In genomic region chr12:32136404-32136803, GRCh38 we compare ENCODE assay signal across 16 cellular contexts. TPM values are rescaled to one million over a fixed set of nuclear protein-coding genes. Genes with fewer than 3 reads are reported as not detected.
DNase-seq lines count a peak whose midpoint lies in the region; ATAC-seq and TF ChIP-seq lines count a peak whose summit lies in the region.
"Had no signal": no experiment of that assay in that cellular context is flagged by ENCODE, and none has a peak within 500 bp of the region (broad histone marks: within the 10 kb centered on the region; RNA-seq: fewer than 3 reads in every experiment).

No MANE protein-coding gene starts in this region.

- H3K27me3 Mint-ChIP-seq in CD4-positive, alpha-beta T cell, result no peaks in the 10 kb centered on the region
- H3K27me3 Mint-ChIP-seq in neural progenitor cell (ENCODE audit: insufficient read depth, low read depth) (peaks cover 9% of the 10 kb centered on the region), T-cell (no peaks in the 10 kb centered on the region)

- H4K20me1 ChIP-seq in Karpas-422 (ENCODE audit: insufficient read depth, low read depth, low read length) (no peaks in the 10 kb centered on the region), neural progenitor cell (ENCODE audit: low read depth) (no peaks in the 10 kb centered on the region)

- intact Hi-C loops in CD4-positive, alpha-beta T cell (cut with DNase I, micrococcal nuclease), result no loop called here

- no peaks in the 10 kb centered on the region for H3K36me3 Mint-ChIP-seq in CD4-positive, alpha-beta T cell (ENCODE audit: low read depth)
- H3K36me3 Mint-ChIP-seq in neural progenitor cell, result peaks cover 8% of the 10 kb centered on the region
- H3K36me3 Mint-ChIP-seq in T-cell, result peaks cover 4% of the 10 kb centered on the region

- peaks cover 37% of the 10 kb centered on the region for H3K4me1 Mint-ChIP-seq in CD4-positive, alpha-beta T cell (ENCODE audit: low read depth)
- H3K4me1 Mint-ChIP-seq in neural progenitor cell, result peaks cover 43% of the 10 kb centered on the region
- peaks cover 31 to 38% (median 34%) of the 10 kb centered on the region in 3 donors for H3K4me1 Mint-ChIP-seq in T-cell

- H3K9me2 ChIP-seq in Karpas-422 (replicated peaks; ENCODE audit: insufficient read depth, low read length), result no peaks in the 10 kb centered on the region

- H3K9me3 ChIP-seq in CD4-positive, alpha-beta T cell (ENCODE audit: control insufficient read depth, low read length), result no peaks in the 10 kb centered on the region
- H3K9me3 ChIP-seq in Karpas-422 (ENCODE audit: low read length) (no peaks in the 10 kb centered on the region), neural progenitor cell (ENCODE audit: low read depth) (no peaks in the 10 kb centered on the region)
- H3K9me3 ChIP-seq: A549 had no signal

- no peak for ATAC-seq in CD4-positive, alpha-beta T cell (ENCODE audit: poor library complexity)
- ATAC-seq in T-cell (replicated peaks in 1 of 4) (no peak), HG02970 (IDR thresholded peaks at IDR 0.05; ENCODE audit: low FRiP score, unreplicated experiment) (no peak)
- ATAC-seq: A549 had no signal

- DNase-seq in CD4-positive, alpha-beta T cell, result no peak
- DNase-seq in Karpas-422 (no peak), dermis microvascular lymphatic vessel endothelial cell (ENCODE audit: low read depth in 2 of 2) (peak; percentile 31 to 43), neural progenitor cell (ENCODE audit: low spot score) (no peak), T-cell (no peak), GM19238 (ENCODE audit: insufficient read length, low spot score) (no peak)
- DNase-seq: IMR-90, NCI-H1417 treated with DMSO at 0.1 percent for 48 hours, NCI-H2029 treated with DMSO at 0.1 percent for 48 hours, NCI-H2171 treated with DMSO at 0.1 percent for 48 hours, NCI-H748 treated with DMSO at 0.1 percent for 48 hours, PC-3 had no signal

- H3K27ac Mint-ChIP-seq in CD4-positive, alpha-beta T cell, result peak overlapping the region; percentile 70
- H3K27ac Mint-ChIP-seq in neural progenitor cell (peak overlapping the region; percentile 27), T-cell (no peak overlapping the region)

- peaks cover 41% of the 10 kb centered on the region for H3F3A ChIP-seq in neural progenitor cell (ENCODE audit: low read depth)

- POLR2A ChIA-PET in CD4-positive, alpha-beta T cell (lab: Charles Lee), result no interaction called here
- POLR2A ChIA-PET in T-cell (lab: Charles Lee), result no interaction called here

- H3K4me2 ChIP-seq in Karpas-422 (ENCODE audit: low read depth, low read length, poor library complexity, severe bottlenecking) (peak overlapping the region; percentile 18), neural progenitor cell (no peak overlapping the region)
- H3K4me2 ChIP-seq: A549 had no signal

- no peak for TF ChIP-seq CTCF in CD4-positive, alpha-beta T cell (IDR thresholded peaks at IDR 0.05)
- TF ChIP-seq CTCF in neural progenitor cell (IDR thresholded peaks at IDR 0.05), result no peak

- no peaks in the 10 kb centered on the region for H3K27me3 ChIP-seq in CD4-positive, alpha-beta T cell (ENCODE audit: control insufficient read depth, insufficient read depth, low read length)
- H3K27me3 ChIP-seq in Karpas-422 (ENCODE audit: low read length) (no peaks in the 10 kb centered on the region), neural progenitor cell (no peaks in the 10 kb centered on the region)

- H3K79me2 ChIP-seq in Karpas-422 (ENCODE audit: low read length) (peaks cover 82% of the 10 kb centered on the region), neural progenitor cell (ENCODE audit: low read depth) (peaks cover 64% of the 10 kb centered on the region)

- H3K27ac ChIP-seq in CD4-positive, alpha-beta T cell (ENCODE audit: low read depth, low read length), result no peak overlapping the region
- H3K27ac ChIP-seq in Karpas-422 (ENCODE audit: low read length), result peak overlapping the region; percentile 95
- no peak overlapping the region for H3K27ac ChIP-seq in neural progenitor cell
- H3K27ac ChIP-seq: A549, C4-2B, RWPE1 had no signal

- H3K9ac ChIP-seq in Karpas-422 (ENCODE audit: low read length) (no peak overlapping the region), neural progenitor cell (no peak overlapping the region)

- H2AFZ ChIP-seq in Karpas-422 (ENCODE audit: low read length) (no peak overlapping the region), neural progenitor cell (replicated peaks) (no peak overlapping the region)

- CTCF ChIA-PET in CD4-positive, alpha-beta T cell (lab: Charles Lee), result no interaction called here
- CTCF ChIA-PET in T-cell (lab: Charles Lee), result interaction anchor here in 1 of 2 donors (0.6 kb wide), 1 partner anchor 484 kb away, joined by 3 read pairs; no protein-coding TSS in a partner anchor

- H3K4me3 ChIP-seq in Karpas-422 (ENCODE audit: low read length), result no peak overlapping the region
- H3K4me3 ChIP-seq in neural progenitor cell, result no peak overlapping the region
- H3K4me3 ChIP-seq: A549 had no signal

- H3K4me1 ChIP-seq in Karpas-422 (ENCODE audit: low read length) (peaks cover 87% of the 10 kb centered on the region), neural progenitor cell (peaks cover 36% of the 10 kb centered on the region)
- H3K4me1 ChIP-seq: A549 had no signal

- H3K4me3 Mint-ChIP-seq in CD4-positive, alpha-beta T cell, result no peak overlapping the region
- H3K4me3 Mint-ChIP-seq in neural progenitor cell (no peak overlapping the region), T-cell (no peak overlapping the region)

- no peaks in the 10 kb centered on the region for H3K9me3 Mint-ChIP-seq in CD4-positive, alpha-beta T cell
- H3K9me3 Mint-ChIP-seq in neural progenitor cell (no peaks in the 10 kb centered on the region), T-cell (no peaks in the 10 kb centered on the region)

- no peaks in the 10 kb centered on the region; the same call in 1 of the 2 replicates for H3K36me3 ChIP-seq in Karpas-422 (ENCODE audit: insufficient read depth, low read length)
- no peaks in the 10 kb centered on the region for H3K36me3 ChIP-seq in neural progenitor cell

RNA-seq across cellular contexts. Expression of gene BICD1, which starts 29.8 kb away (rescaled TPM):
- 10 to 100 TPM; 13.5 to 14.3 TPM for total RNA-seq in CD4-positive, alpha-beta T cell
- total RNA-seq in Karpas-422 (2014; rRNA removed; shearing (Covaris generic); ENCODE audit: low replicate concordance), result 39.6 and 55.7 TPM in 2 replicates
- total RNA-seq in dermis microvascular lymphatic vessel endothelial cell, result 12.8 and 28.4 TPM in 2 replicates
- total RNA-seq in neural progenitor cell (ENCODE audit: low replicate concordance), result 20.3 and 23.6 TPM in 2 replicates
- 10 to 100 TPM; 17.2 to 19.6 (median 19.1) TPM for total RNA-seq in T-cell

Comparison
In these comparisons a context has a peak if more than half of its experiments do, and no peak if none do; other contexts are left out.
1. DNase-seq: peak in dermis microvascular lymphatic vessel endothelial cell (2 of 2); none in CD4-positive, alpha-beta T cell (0 of 10), Karpas-422 (single experiment), neural progenitor cell (single experiment), T-cell (0 of 34) and GM19238 (single experiment).
2. H3K27ac Mint-ChIP-seq: peak in CD4-positive, alpha-beta T cell (single experiment) and neural progenitor cell (single experiment); none in T-cell (0 of 2).